Comparison of ENCODE assay signal across 28 cellular contexts in genomic region chr17:44088254-44088653, GRCh38. TPM values are rescaled to one million over a fixed set of nuclear protein-coding genes. Genes with fewer than 3 reads are reported as not detected.
DNase-seq lines count a peak whose midpoint lies in the region; ATAC-seq and TF ChIP-seq lines count a peak whose summit lies in the region.
"Had no signal": no experiment of that assay in that cellular context is flagged by ENCODE, and none has a peak within 500 bp of the region (broad histone marks: within the 10 kb centered on the region; RNA-seq: fewer than 3 reads in every experiment).

No MANE protein-coding gene starts in this region.

- POLR2A ChIA-PET in RWPE1 (lab: Yijun Ruan, JAX; ENCODE audit: low non-redundant PET), result no interaction called here

- H3K9me3 Mint-ChIP-seq in endodermal cell, result no peaks in the 10 kb centered on the region
- H3K9me3 Mint-ChIP-seq in stimulated activated effector memory CD8-positive, alpha-beta T cell treated with anti-CD3 and anti-CD28 coated beads, Interleukin-12 subunit alpha, Interleukin-12 subunit beta, amount 100 ng/mL, for 72 hours, result no peaks in the 10 kb centered on the region
- H3K9me3 Mint-ChIP-seq: activated naive CD8-positive, alpha-beta T cell treated with anti-CD3 and anti-CD28 coated beads for 36 hours; immature natural killer cell; neural progenitor cell; T-helper 1 cell treated with Interleukin-12 subunit alpha and Interleukin-12 subunit beta and Interleukin-4 antibody, amounts not matched to agents 30 μg/mL and 1 μg/mL, for 36 hours had no signal

- H3K4me1 Mint-ChIP-seq in endodermal cell, result peaks cover 21% of the 10 kb centered on the region
- H3K4me1 Mint-ChIP-seq in stimulated activated effector memory CD8-positive, alpha-beta T cell treated with anti-CD3 and anti-CD28 coated beads, Interleukin-12 subunit alpha, Interleukin-12 subunit beta, amount 100 ng/mL, for 72 hours, result peaks cover 30% of the 10 kb centered on the region
- H3K4me1 Mint-ChIP-seq: immature natural killer cell had no signal

- ATAC-seq in stimulated activated effector memory CD8-positive, alpha-beta T cell treated with anti-CD3 and anti-CD28 coated beads, Interleukin-12 subunit alpha, Interleukin-12 subunit beta, amount 100 ng/mL, for 72 hours, result no peak
- no peak for ATAC-seq in left lung
- ATAC-seq: left colon, PC-3, right cardiac atrium, SK-N-SH treated with all-trans-retinoic acid at 6 μM for 48 hours had no signal

- peak; percentile 42 for DNase-seq in H7
- DNase-seq in RWPE1 (ENCODE audit: low spot score), result no peak
- no peak for DNase-seq in endodermal cell
- no peak for DNase-seq in stimulated activated effector memory CD8-positive, alpha-beta T cell treated with anti-CD3 and anti-CD28 coated beads, Interleukin-12 subunit alpha, Interleukin-12 subunit beta, amount 100 ng/mL, for 72 hours (ENCODE audit: low spot score in 2 of 2)
- DNase-seq in left lung, result no peak
- no peak for DNase-seq in activated CD4-positive, alpha-beta T cell treated with anti-CD3 and anti-CD28 coated beads, Interleukin-2, amount 50 U/mL, for 4 hours
- no peak for DNase-seq in activated CD8-positive, alpha-beta memory T cell treated with anti-CD3 and anti-CD28 coated beads for 24 hours
- DNase-seq: activated effector memory CD4-positive, alpha-beta T cell treated with anti-CD3 and anti-CD28 coated beads, Interleukin-2, amount 50 U/mL, for 16 hours; activated naive CD8-positive, alpha-beta T cell treated with anti-CD3 and anti-CD28 coated beads for 36 hours; activated T-cell treated with anti-CD3 and anti-CD28 coated beads for 4 hours; anterior cingulate cortex; effector CD8-positive, alpha-beta T cell; immature natural killer cell; left colon; MM.1S; NCI-H1417; NCI-H2029; NCI-H526; PC-3; Right ventricle myocardium superior; stimulated activated CD8-positive, alpha-beta memory T cell treated with anti-CD3 and anti-CD28 coated beads, Interleukin-4, amount 100 ng/mL, for 48 hours; stomach had no signal

- H3K36me3 ChIP-seq in H7 (replicated peaks; ENCODE audit: control insufficient read depth, insufficient read depth, low read length) (peaks cover 17% of the 10 kb centered on the region), endodermal cell (ENCODE audit: control insufficient read depth, insufficient read depth, low read length) (peaks cover 51% of the 10 kb centered on the region), left lung (peaks cover 0 to 86% of the 10 kb centered on the region in 2 donors)
- H3K36me3 ChIP-seq: neural progenitor cell had no signal

- H3K9ac ChIP-seq in endodermal cell (ENCODE audit: extremely low read depth, low read length, poor library complexity, severe bottlenecking), result no peak overlapping the region
- H3K9ac ChIP-seq: KMS-11 had no signal

- H3K27ac ChIP-seq in RWPE1 (peak overlapping the region; percentile 90), endodermal cell (ENCODE audit: low read depth, low read length) (no peak overlapping the region), left lung (no peak overlapping the region)
- H3K27ac ChIP-seq: KMS-11, stomach, vagina had no signal

- H3K9me3 ChIP-seq in endodermal cell (ENCODE audit: control insufficient read depth, low read length), result no peaks in the 10 kb centered on the region
- no peaks in the 10 kb centered on the region for H3K9me3 ChIP-seq in left lung
- H3K9me3 ChIP-seq: stomach, vagina had no signal

- no peaks in the 10 kb centered on the region for H3K27me3 ChIP-seq in H7 (ENCODE audit: control insufficient read depth, insufficient read depth, low read length)
- no peaks in the 10 kb centered on the region for H3K27me3 ChIP-seq in endodermal cell (ENCODE audit: control insufficient read depth, insufficient read depth, low read length, poor library complexity, severe bottlenecking)
- no peaks in the 10 kb centered on the region for H3K27me3 ChIP-seq in left lung
- H3K27me3 ChIP-seq: neural progenitor cell, stomach, vagina had no signal

- peaks cover 6% of the 10 kb centered on the region for H3K4me1 ChIP-seq in endodermal cell (ENCODE audit: control insufficient read depth, insufficient read depth, low read length)
- peaks cover 0 to 3% of the 10 kb centered on the region in 2 donors for H3K4me1 ChIP-seq in left lung

- H3K4me3 Mint-ChIP-seq in endodermal cell, result no peak overlapping the region
- H3K4me3 Mint-ChIP-seq in stimulated activated effector memory CD8-positive, alpha-beta T cell treated with anti-CD3 and anti-CD28 coated beads, Interleukin-12 subunit alpha, Interleukin-12 subunit beta, amount 100 ng/mL, for 72 hours, result no peak overlapping the region
- H3K4me3 Mint-ChIP-seq: activated naive CD8-positive, alpha-beta T cell treated with anti-CD3 and anti-CD28 coated beads for 36 hours; T-helper 1 cell treated with Interleukin-12 subunit alpha and Interleukin-12 subunit beta and Interleukin-4 antibody, amounts not matched to agents 30 μg/mL and 1 μg/mL, for 36 hours had no signal

- peaks cover 45% of the 10 kb centered on the region for H3K36me3 Mint-ChIP-seq in endodermal cell (ENCODE audit: low read depth)
- peaks cover 43% of the 10 kb centered on the region for H3K36me3 Mint-ChIP-seq in stimulated activated effector memory CD8-positive, alpha-beta T cell treated with anti-CD3 and anti-CD28 coated beads, Interleukin-12 subunit alpha, Interleukin-12 subunit beta, amount 100 ng/mL, for 72 hours

- TF ChIP-seq CTCF in RWPE1 (conservative IDR thresholded peaks at IDR 0.05; ENCODE audit: low read depth) (no peak), endodermal cell (conservative IDR thresholded peaks at IDR 0.05) (no peak), left lung (IDR thresholded peaks at IDR 0.05) (no peak)

- 91 to 92% methylated on average over 8 to 16 of the region's 16 CpGs for WGBS in endodermal cell (ENCODE audit: insufficient coverage in 1 of 2, insufficient read length in 1 of 2), 2 experiments

- H3K27ac Mint-ChIP-seq in endodermal cell, result peak overlapping the region; percentile 39
- peak overlapping the region; percentile 69 for H3K27ac Mint-ChIP-seq in stimulated activated effector memory CD8-positive, alpha-beta T cell treated with anti-CD3 and anti-CD28 coated beads, Interleukin-12 subunit alpha, Interleukin-12 subunit beta, amount 100 ng/mL, for 72 hours
- H3K27ac Mint-ChIP-seq: T-helper 1 cell treated with Interleukin-12 subunit alpha and Interleukin-12 subunit beta and Interleukin-4 antibody, amounts not matched to agents 30 μg/mL and 1 μg/mL, for 36 hours had no signal

- no peaks in the 10 kb centered on the region for H3K27me3 Mint-ChIP-seq in endodermal cell (ENCODE audit: insufficient read depth)
- H3K27me3 Mint-ChIP-seq: activated naive CD8-positive, alpha-beta T cell treated with anti-CD3 and anti-CD28 coated beads for 36 hours had no signal

- CTCF ChIA-PET in RWPE1 (lab: Yijun Ruan, JAX), result interaction anchor here (1.1 kb wide), 1 partner anchor 27 kb away, joined by 3 read pairs; no protein-coding TSS in a partner anchor

- intact Hi-C loops in left lung (cut with DNase I), result no loop called here

- H3K4me3 ChIP-seq in H7 (ENCODE audit: insufficient read depth, low read depth, low read length), result no peak overlapping the region
- no peak overlapping the region for H3K4me3 ChIP-seq in endodermal cell (ENCODE audit: low read length)
- H3K4me3 ChIP-seq in left lung, result no peak overlapping the region
- H3K4me3 ChIP-seq: neural progenitor cell, stomach, vagina had no signal

RNA-seq across cellular contexts. Expression of gene G6PC3, which starts 17.7 kb away (rescaled TPM):
- total RNA-seq in H7 (2014; rRNA removed; shearing (Covaris generic)), result 94.0 and 104 TPM in 2 replicates
- total RNA-seq in endodermal cell (100 to 1,000 TPM in 1 of 2 donors, 10 to 100 TPM in 1; 88.8 to 129 TPM), left lung (10 to 100 TPM; 47.4 to 62.6 TPM)
- 107 TPM for polyA plus RNA-seq in endodermal cell (2013, experiment 1 of 2)
- 101 TPM for polyA plus RNA-seq in endodermal cell (2013, experiment 2 of 2)

RNA-seq across cellular contexts. Expression of gene LSM12, which starts 21.8 kb away (rescaled TPM):
- 101 and 109 TPM in 2 replicates for total RNA-seq in H7 (2014; rRNA removed; shearing (Covaris generic))
- total RNA-seq in endodermal cell, result 100 to 1,000 TPM in 1 of 2 donors, 10 to 100 TPM in 1; 97.7 to 102 TPM
- 59.9 TPM for polyA plus RNA-seq in endodermal cell (2013, experiment 1 of 2)
- 53.1 TPM for polyA plus RNA-seq in endodermal cell (2013, experiment 2 of 2)
- 10 to 100 TPM; 47.6 to 53.2 TPM for total RNA-seq in left lung

RNA-seq across cellular contexts. Expression of gene HDAC5, which starts 35.2 kb away (rescaled TPM):
- total RNA-seq in H7 (2014; rRNA removed; shearing (Covaris generic)), result 72.5 and 89.0 TPM in 2 replicates
- 10 to 100 TPM; 36.9 to 64.6 TPM for total RNA-seq in endodermal cell
- 55.7 TPM for polyA plus RNA-seq in endodermal cell (2013, experiment 1 of 2)
- polyA plus RNA-seq in endodermal cell (2013, experiment 2 of 2), result 57.7 TPM
- total RNA-seq in left lung, result 10 to 100 TPM; 28.0 to 43.5 TPM

RNA-seq across cellular contexts. Expression of gene HROB, which starts 53.5 kb away (rescaled TPM):
- total RNA-seq in H7 (2014; rRNA removed; shearing (Covaris generic)), result 12.9 and 15.7 TPM in 2 replicates
- total RNA-seq in endodermal cell (10 to 100 TPM; 20.9 to 23.4 TPM), left lung (1 to 10 TPM; 2.3 to 2.7 TPM)
- 10.5 TPM for polyA plus RNA-seq in endodermal cell (2013, experiment 1 of 2)
- polyA plus RNA-seq in endodermal cell (2013, experiment 2 of 2), result 12.0 TPM
